ENCODE assay signal across 12 cellular contexts in the genomic region with DNA sequence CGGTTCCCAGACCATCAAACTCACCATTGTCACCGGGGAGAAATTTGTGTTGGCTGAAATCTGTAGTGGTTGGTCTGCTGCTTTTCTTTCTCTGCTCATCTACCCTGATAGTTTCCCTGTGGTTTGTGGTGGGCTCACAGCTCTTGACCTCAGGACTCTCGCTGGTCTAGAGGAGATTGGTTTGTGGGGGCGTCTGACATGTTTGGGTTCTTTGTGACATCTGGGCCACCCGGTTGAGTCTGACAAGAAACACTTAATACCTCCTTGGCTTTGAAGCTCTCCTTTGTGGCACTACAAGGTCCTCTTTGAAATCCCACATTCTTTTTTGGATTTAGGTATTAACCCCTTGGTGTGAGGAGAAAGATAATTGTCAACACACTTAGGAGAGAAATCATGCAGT.
A peak's percentile ranks its signal among the peaks of the same experiment; 100 is the strongest.
DNase-seq lines count a peak whose midpoint lies in the region; ATAC-seq and TF ChIP-seq lines count a peak whose summit lies in the region.
"Had no signal": no experiment of that assay in that cellular context is flagged by ENCODE, and none has a peak within 500 bp of the region (broad histone marks: within the 10 kb centered on the region; RNA-seq: fewer than 3 reads in every experiment).

No MANE protein-coding gene starts in this region.

- 36% methylated on average over 5 of the region's 5 CpGs for WGBS in smooth muscle cell (ENCODE audit: low lambda C conversion rate)

- H3F3A ChIP-seq in smooth muscle cell (ENCODE audit: low read depth): peaks cover 23% of the 10 kb centered on the region
- H3F3A ChIP-seq in GM23338 (replicated peaks; ENCODE audit: low read depth): no peaks in the 10 kb centered on the region

- H3K4me1 Mint-ChIP-seq in GM23338: peaks cover 4% of the 10 kb centered on the region; the same call in 1 of the 3 replicates
- H3K4me1 Mint-ChIP-seq: memory B cell had no signal

- no peak overlapping the region for H3K4me3 Mint-ChIP-seq in GM23338
- H3K4me3 Mint-ChIP-seq: memory B cell had no signal

- no peaks in the 10 kb centered on the region; the same call in 2 of the 3 replicates for H3K9me3 Mint-ChIP-seq in GM23338
- H3K9me3 Mint-ChIP-seq: memory B cell had no signal

- H3K4me3 ChIP-seq in smooth muscle cell: no peak overlapping the region
- H3K4me3 ChIP-seq in GM23338: no peak overlapping the region
- H3K4me3 ChIP-seq: gastrocnemius medialis, skin epidermis had no signal

- H3K9me3 ChIP-seq in smooth muscle cell (replicated peaks; ENCODE audit: low read depth): no peaks in the 10 kb centered on the region
- H3K9me3 ChIP-seq: gastrocnemius medialis had no signal

- H4K20me1 ChIP-seq in smooth muscle cell (ENCODE audit: low read depth) (no peaks in the 10 kb centered on the region), GM23338 (replicated peaks; ENCODE audit: insufficient read depth) (no peaks in the 10 kb centered on the region)

- H3K27ac ChIP-seq in smooth muscle cell (ENCODE audit: low read depth) (peak overlapping the region; percentile 46), GM23338 (ENCODE audit: low read depth) (no peak overlapping the region)
- H3K27ac ChIP-seq: gastrocnemius medialis, skin epidermis had no signal

- H3K27me3 Mint-ChIP-seq in GM23338 (ENCODE audit: insufficient read depth, low read depth, poor library complexity): peaks cover 3% of the 10 kb centered on the region
- H3K27me3 Mint-ChIP-seq: memory B cell had no signal

- peaks cover 3% of the 10 kb centered on the region; the same call in 1 of the 2 replicates for H3K9me2 ChIP-seq in GM23338 (ENCODE audit: insufficient read depth)

- H3K27ac Mint-ChIP-seq in GM23338: no peak overlapping the region
- H3K27ac Mint-ChIP-seq: memory B cell had no signal

- ATAC-seq in GM19023 (IDR thresholded peaks at IDR 0.05; ENCODE audit: unreplicated experiment) (peak; percentile 73), GM21576 (IDR thresholded peaks at IDR 0.05; ENCODE audit: unreplicated experiment) (peak; percentile 86), HG03175 (IDR thresholded peaks at IDR 0.05; ENCODE audit: unreplicated experiment) (peak; percentile 81), GM23338 (no peak)
- ATAC-seq: gastrocnemius medialis had no signal

- no peaks in the 10 kb centered on the region for H3K36me3 Mint-ChIP-seq in GM23338 (ENCODE audit: low read depth)

- H3K4me1 ChIP-seq in smooth muscle cell (ENCODE audit: low read depth) (peaks cover 24% of the 10 kb centered on the region), GM23338 (ENCODE audit: insufficient read depth) (0 out of 2 replicates have a peak, but pooled peaks cover 5% of the 10 kb centered on the region)
- H3K4me1 ChIP-seq: gastrocnemius medialis had no signal

- TF ChIP-seq CTCF in smooth muscle cell (IDR thresholded peaks at IDR 0.05; ENCODE audit: borderline replicate concordance, insufficient read depth, poor library complexity, severe bottlenecking) (no peak), GM23338 (conservative IDR thresholded peaks at IDR 0.05; ENCODE audit: low read depth in 2 of 2) (no peak)

- H3K36me3 ChIP-seq in smooth muscle cell (ENCODE audit: low read depth) (no peaks in the 10 kb centered on the region), GM23338 (ENCODE audit: insufficient read depth) (no peaks in the 10 kb centered on the region)
- H3K36me3 ChIP-seq: gastrocnemius medialis had no signal

- no peak for DNase-seq in smooth muscle cell (lab: John Stamatoyannopoulos, UW; ENCODE audit: unreplicated experiment)
- no peak for DNase-seq in activated CD4-positive, CD25-positive, alpha-beta regulatory T cell (lab: John Stamatoyannopoulos, UW)
- DNase-seq in NCI-H1105 (lab: John Stamatoyannopoulos, UW): no peak
- no peak for DNase-seq in GM23338 (ENCODE audit: low spot score)
- DNase-seq: DND-41, gastrocnemius medialis, NCI-H187 treated with DMSO at 0.1 percent for 48 hours had no signal

- no peak overlapping the region for H3K9ac ChIP-seq in smooth muscle cell (ENCODE audit: low read depth)

- no peaks in the 10 kb centered on the region for H3K79me2 ChIP-seq in smooth muscle cell (ENCODE audit: low read depth)
- H3K79me2 ChIP-seq in GM23338 (replicated peaks; ENCODE audit: insufficient read depth): no peaks in the 10 kb centered on the region

- H3K4me2 ChIP-seq in smooth muscle cell: peak overlapping the region; percentile 37
- H3K4me2 ChIP-seq in GM23338: no peak overlapping the region

- H2AFZ ChIP-seq in smooth muscle cell (ENCODE audit: low read depth): no peak overlapping the region
- no peak overlapping the region for H2AFZ ChIP-seq in GM23338

- H3K27me3 ChIP-seq in smooth muscle cell (ENCODE audit: low read depth): no peaks in the 10 kb centered on the region
- no peaks in the 10 kb centered on the region for H3K27me3 ChIP-seq in GM23338 (ENCODE audit: insufficient read depth)
- H3K27me3 ChIP-seq: gastrocnemius medialis had no signal

TF ChIP-seq in GM23338, 12 proteins besides CTCF, POLR2A, EP300 and RAD21:
- TF ChIP-seq JUNB (IDR thresholded peaks at IDR 0.05; ENCODE audit: unreplicated experiment): no peak
- no peak for TF ChIP-seq NANOG (IDR thresholded peaks at IDR 0.05; ENCODE audit: borderline replicate concordance)
- TF ChIP-seq POLR2AphosphoS5 (IDR thresholded peaks at IDR 0.05; ENCODE audit: low read depth): no peak
- no peak for TF ChIP-seq STAT1 (IDR thresholded peaks at IDR 0.05; ENCODE audit: unreplicated experiment)
- TF ChIP-seq, protein P1, sequence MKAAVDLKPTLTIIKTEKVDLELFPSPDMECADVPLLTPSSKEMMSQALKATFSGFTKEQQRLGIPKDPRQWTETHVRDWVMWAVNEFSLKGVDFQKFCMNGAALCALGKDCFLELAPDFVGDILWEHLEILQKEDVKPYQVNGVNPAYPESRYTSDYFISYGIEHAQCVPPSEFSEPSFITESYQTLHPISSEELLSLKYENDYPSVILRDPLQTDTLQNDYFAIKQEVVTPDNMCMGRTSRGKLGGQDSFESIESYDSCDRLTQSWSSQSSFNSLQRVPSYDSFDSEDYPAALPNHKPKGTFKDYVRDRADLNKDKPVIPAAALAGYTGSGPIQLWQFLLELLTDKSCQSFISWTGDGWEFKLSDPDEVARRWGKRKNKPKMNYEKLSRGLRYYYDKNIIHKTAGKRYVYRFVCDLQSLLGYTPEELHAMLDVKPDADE (IDR thresholded peaks at IDR 0.05): no peak
- no peak for TF ChIP-seq EZH2 (IDR thresholded peaks at IDR 0.05; ENCODE audit: low read depth, unreplicated experiment)
- no peak for TF ChIP-seq EZH2phosphoT487 (IDR thresholded peaks at IDR 0.05; ENCODE audit: unreplicated experiment)
- no peak for TF ChIP-seq CREB1 (CRISPR knock-in tag; IDR thresholded peaks at IDR 0.05; ENCODE audit: low read depth)
- TF ChIP-seq ZNF114 (CRISPR knock-in tag; IDR thresholded peaks at IDR 0.05): no peak
TF ChIP-seq in GM23338: peak in this region for 0.
